ENCODE assay signal across 7 cellular contexts in the genomic region with DNA sequence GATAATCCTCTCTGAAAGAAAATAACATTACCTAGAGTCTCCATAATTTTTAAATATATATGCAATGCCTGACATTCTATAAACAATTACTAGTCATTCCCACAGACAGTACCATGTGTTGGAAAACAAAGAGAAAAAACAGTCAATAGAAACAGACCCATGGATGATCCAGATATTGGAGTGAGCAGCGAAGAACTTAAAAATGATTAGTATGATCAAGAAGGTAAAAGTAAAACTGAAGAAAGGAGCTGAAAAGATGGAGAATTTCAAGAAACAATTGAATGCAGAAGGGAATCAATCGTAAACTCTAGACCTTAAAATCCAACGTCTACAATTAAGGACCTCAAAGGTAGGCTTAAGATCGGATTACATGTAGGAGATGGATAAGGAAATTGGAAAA.
"Had no signal": no experiment of that assay in that cellular context is flagged by ENCODE, and none has a peak within 500 bp of the region (broad histone marks: within the 10 kb centered on the region; RNA-seq: fewer than 3 reads in every experiment).

No MANE protein-coding gene starts in this region.

- H3K4me3 Mint-ChIP-seq: GM23338, H9, HFFc6 had no signal

- ATAC-seq: GM23338, K562 had no signal

- H3K27ac Mint-ChIP-seq: GM23338, H9, HFFc6 had no signal

- DNase-seq: H9, HCEC 1CT, HFFc6, IMR-90, KG1 had no signal

- H3K4me2 ChIP-seq: GM23338 had no signal

- H2AFZ ChIP-seq: GM23338 had no signal

- H3K4me3 ChIP-seq: GM23338, K562 had no signal
